In genomic region chr10:73892314-73893080, GRCh38 we compare ENCODE assay signal across 19 cellular contexts. TPM values are rescaled to one million over a fixed set of nuclear protein-coding genes. Genes with fewer than 3 reads are reported as not detected.
DNase-seq lines count a peak whose midpoint lies in the region; ATAC-seq and TF ChIP-seq lines count a peak whose summit lies in the region.
"Had no signal": no experiment of that assay in that cellular context is flagged by ENCODE, and none has a peak within 500 bp of the region (broad histone marks: within the 10 kb centered on the region; RNA-seq: fewer than 3 reads in every experiment).

No MANE protein-coding gene starts in this region.

- H3K4me3 Mint-ChIP-seq in activated T-cell treated with anti-CD3 and anti-CD28 coated beads, Interleukin-2, amount 50 U/mL, for 24 hours = no peak overlapping the region

- no peaks in the 10 kb centered on the region for H3K36me3 Mint-ChIP-seq in activated T-cell treated with anti-CD3 and anti-CD28 coated beads, Interleukin-2, amount 50 U/mL, for 24 hours (ENCODE audit: low read depth)

- no peak overlapping the region for H3K27ac Mint-ChIP-seq in activated T-cell treated with anti-CD3 and anti-CD28 coated beads, Interleukin-2, amount 50 U/mL, for 24 hours

- H3K27me3 Mint-ChIP-seq in activated T-cell treated with anti-CD3 and anti-CD28 coated beads, Interleukin-2, amount 50 U/mL, for 24 hours = no peaks in the 10 kb centered on the region

- no peak overlapping the region for H3K4me3 ChIP-seq in cardiac fibroblast (replicated peaks in 1 of 2; ENCODE audit: low read depth in 2 of 2, low read length in 2 of 2)
- H3K4me3 ChIP-seq: esophagus muscularis mucosa, right atrium auricular region had no signal

- no peaks in the 10 kb centered on the region for H3K9me3 Mint-ChIP-seq in activated T-cell treated with anti-CD3 and anti-CD28 coated beads, Interleukin-2, amount 50 U/mL, for 24 hours

- peaks cover 18% of the 10 kb centered on the region for H3K4me1 Mint-ChIP-seq in activated T-cell treated with anti-CD3 and anti-CD28 coated beads, Interleukin-2, amount 50 U/mL, for 24 hours (ENCODE audit: low read depth)

- TF ChIP-seq CTCF in cardiac fibroblast (IDR thresholded peaks at IDR 0.05; ENCODE audit: low read depth, low read length) = no peak

- peak; percentile 41 for DNase-seq in AG20443 (ENCODE audit: low spot score)
- peak; percentile 89 for DNase-seq in M059J (ENCODE audit: low read depth)
- DNase-seq in cardiac fibroblast (ENCODE audit: low read depth in 2 of 2) = peak; percentile 73 to 76
- peak; percentile 95 for DNase-seq in foreskin melanocyte
- no peak for DNase-seq in stimulated activated CD4-positive, alpha-beta T cell treated with anti-CD3 and anti-CD28 coated beads, Interleukin-12 subunit alpha, Interleukin-12 subunit beta, amount 100 ng/mL, for 4 hours
- no peak for DNase-seq in SW480 (ENCODE audit: low spot score)
- DNase-seq in activated T-cell treated with anti-CD3 and anti-CD28 coated beads, Interleukin-2, amount 50 U/mL, for 24 hours = no peak
- DNase-seq: activated CD4-positive, CD25-positive, alpha-beta regulatory T cell; activated effector memory CD4-positive, alpha-beta T cell treated with anti-CD3 and anti-CD28 coated beads, Interleukin-2, amount 50 U/mL, for 16 hours; anterior cingulate cortex; dermis blood vessel endothelial cell; DMS153; left cardiac atrium; midbrain; NCI-H2081 treated with DMSO at 0.1 percent for 48 hours; stimulated activated CD4-positive, alpha-beta T cell treated with anti-CD3 and anti-CD28 coated beads, Interleukin-2, amount 100 ng/mL, for 24 hours had no signal

- ATAC-seq in GM18519 (IDR thresholded peaks at IDR 0.05; ENCODE audit: low FRiP score, unreplicated experiment) = no peak
- ATAC-seq: left cardiac atrium had no signal

RNA-seq across cellular contexts. Expression of gene CAMK2G, which starts 18.1 kb away (rescaled TPM):
- 29.3 and 42.2 TPM in 2 replicates for total RNA-seq in M059J (2014; rRNA removed; shearing (Covaris generic))

RNA-seq across cellular contexts. Expression of gene PLAU, which starts 18.4 kb away (rescaled TPM):
- total RNA-seq in M059J (2014; rRNA removed; shearing (Covaris generic)) = 264 and 272 TPM in 2 replicates

Comparison
In these comparisons a context has a peak if more than half of its experiments do, and no peak if none do; other contexts are left out.
1. DNase-seq: peak in AG20443 (single experiment), M059J (single experiment), cardiac fibroblast (2 of 2) and foreskin melanocyte (single experiment); none in stimulated activated CD4-positive, alpha-beta T cell treated with anti-CD3 and anti-CD28 coated beads, Interleukin-12 subunit alpha, Interleukin-12 subunit beta, amount 100 ng/mL, for 4 hours (single experiment), SW480 (single experiment) and activated T-cell treated with anti-CD3 and anti-CD28 coated beads, Interleukin-2, amount 50 U/mL, for 24 hours (single experiment).